ENCODE assay signal across 20 cellular contexts in genomic region chr16:26992661-26993365, GRCh38.
A peak's percentile ranks its signal among the peaks of the same experiment; 100 is the strongest.
DNase-seq lines count a peak whose midpoint lies in the region; ATAC-seq and FAIRE-seq lines count a peak whose summit lies in the region.
"Had no signal": no experiment of that assay in that cellular context is flagged by ENCODE, and none has a peak within 500 bp of the region (broad histone marks: within the 10 kb centered on the region; RNA-seq: fewer than 3 reads in every experiment).

No MANE protein-coding gene starts in this region.

- peak; percentile 8 for DNase-seq in M059J (ENCODE audit: low read depth)
- DNase-seq in amniotic epithelial cell (ENCODE audit: low read depth): peak; percentile 45
- no peak for DNase-seq in mesenchymal stem cell
- no peak for DNase-seq in GM19239 (ENCODE audit: insufficient read length, low spot score)
- DNase-seq in NCI-H2107 treated with DMSO at 0.1 percent for 48 hours (lab: John Stamatoyannopoulos, UW; ENCODE audit: unreplicated experiment): no peak
- DNase-seq: Caco-2; CD4-positive, CD25-positive, alpha-beta regulatory T cell; MV-4-11; NCI-H1417 treated with DMSO at 0.1 percent for 48 hours; NCI-H2081 treated with DMSO at 0.1 percent for 48 hours; NCI-H2227 treated with DMSO at 0.1 percent for 48 hours; NCI-H524; NK-92 treated with Interleukin-12 subunit alpha and Interleukin-12 subunit beta, amount 100 ng/mL, for 24 hours; OCI-M1; RPMI8226; SIG-M5 had no signal

- peaks cover 0 to 2% of the 10 kb centered on the region in 2 experiments for H3K27me3 ChIP-seq in mesenchymal stem cell (ENCODE audit: control insufficient read depth in 1 of 2, insufficient read depth in 1 of 2, low read length in 2 of 2)

- H3K14ac ChIP-seq in mesenchymal stem cell (ENCODE audit: low read length in 2 of 2): no peak overlapping the region

- H3K4me2 ChIP-seq in mesenchymal stem cell (ENCODE audit: low read length, poor library complexity, severe bottlenecking): no peak overlapping the region

- H3K23ac ChIP-seq in mesenchymal stem cell (ENCODE audit: low read length in 2 of 2): no peak overlapping the region

- no peak for ATAC-seq in stimulated activated memory B cell treated with anti-CD40 and anti-IgM and Interleukin-4, amounts not matched to agents 10 μg/mL and 1 μg/mL and 100 μg/mL, for 72 hours
- no peak for ATAC-seq in GM21526 (IDR thresholded peaks at IDR 0.05; ENCODE audit: low FRiP score, unreplicated experiment)
- ATAC-seq: K562 had no signal

- peaks cover 4% of the 10 kb centered on the region for H3K4me1 ChIP-seq in mesenchymal stem cell (ENCODE audit: control insufficient read depth, insufficient read depth, low read depth, low read length)
- H3K4me1 ChIP-seq: Caco-2 had no signal

- H2AFZ ChIP-seq in mesenchymal stem cell (ENCODE audit: low read depth, low read length): no peak overlapping the region

- H3K18ac ChIP-seq in mesenchymal stem cell (ENCODE audit: low read depth in 1 of 2, low read length in 2 of 2): peak overlapping the region in 1 of 2 experiments; percentile 75

- WGBS in mesenchymal stem cell: 84% methylated on average over 9 of the region's 9 CpGs

- no peak overlapping the region for H2AK5ac ChIP-seq in mesenchymal stem cell (ENCODE audit: low read length, severe bottlenecking)

- H2BK12ac ChIP-seq in mesenchymal stem cell (ENCODE audit: low read length in 2 of 2): peak overlapping the region; percentile 18 to 94

- H3K27ac ChIP-seq in mesenchymal stem cell (ENCODE audit: low read length, poor library complexity, severe bottlenecking): no peak overlapping the region

- H4K91ac ChIP-seq in mesenchymal stem cell (ENCODE audit: low read length): peak overlapping the region; percentile 76

- no peak for FAIRE-seq in GM19239 (lab: Jason Lieb, UNC)
- FAIRE-seq: K562 had no signal

- no peak overlapping the region for H2BK5ac ChIP-seq in mesenchymal stem cell (ENCODE audit: low read depth, low read length, poor library complexity, severe bottlenecking)

- H3K4ac ChIP-seq in mesenchymal stem cell (ENCODE audit: low read depth in 1 of 2, low read length in 2 of 2): no peak overlapping the region

- H3K9me3 Mint-ChIP-seq in stimulated activated memory B cell treated with anti-CD40 and anti-IgM and Interleukin-4, amounts not matched to agents 10 μg/mL and 1 μg/mL and 100 μg/mL, for 72 hours: peaks cover 8% of the 10 kb centered on the region

- H3K4me3 ChIP-seq in mesenchymal stem cell (ENCODE audit: insufficient read depth in 1 of 2, low read depth in 1 of 2, low read length in 2 of 2): no peak overlapping the region
- H3K4me3 ChIP-seq: K562 had no signal

- no peaks in the 10 kb centered on the region for H3K36me3 Mint-ChIP-seq in stimulated activated memory B cell treated with anti-CD40 and anti-IgM and Interleukin-4, amounts not matched to agents 10 μg/mL and 1 μg/mL and 100 μg/mL, for 72 hours
- H3K36me3 Mint-ChIP-seq: CD4-positive, CD25-positive, alpha-beta regulatory T cell had no signal

- no peaks in the 10 kb centered on the region for H3K79me1 ChIP-seq in mesenchymal stem cell (replicated peaks; ENCODE audit: low read length, poor library complexity, severe bottlenecking)

- H3K9ac ChIP-seq in mesenchymal stem cell (ENCODE audit: low read length): no peak overlapping the region

- H4K8ac ChIP-seq in mesenchymal stem cell (ENCODE audit: low read length): no peak overlapping the region

- no peak overlapping the region for H2BK120ac ChIP-seq in mesenchymal stem cell (ENCODE audit: low read depth, low read length)

- no peaks in the 10 kb centered on the region for H3K36me3 ChIP-seq in mesenchymal stem cell (ENCODE audit: control insufficient read depth in 1 of 2, insufficient read depth in 2 of 2, low read depth in 1 of 2, low read length in 2 of 2)

- H3K4me3 Mint-ChIP-seq in stimulated activated memory B cell treated with anti-CD40 and anti-IgM and Interleukin-4, amounts not matched to agents 10 μg/mL and 1 μg/mL and 100 μg/mL, for 72 hours: no peak overlapping the region
- H3K4me3 Mint-ChIP-seq: B cell; CD4-positive, CD25-positive, alpha-beta regulatory T cell had no signal

- H3K9me3 ChIP-seq in mesenchymal stem cell (ENCODE audit: control insufficient read depth, low read length): peaks cover 6% of the 10 kb centered on the region
- H3K9me3 ChIP-seq: Caco-2 had no signal

- no peaks in the 10 kb centered on the region for H3K27me3 Mint-ChIP-seq in stimulated activated memory B cell treated with anti-CD40 and anti-IgM and Interleukin-4, amounts not matched to agents 10 μg/mL and 1 μg/mL and 100 μg/mL, for 72 hours

- H2BK15ac ChIP-seq in mesenchymal stem cell (ENCODE audit: low read depth, poor library complexity, severe bottlenecking): peak overlapping the region; percentile 100

- H3K4me1 Mint-ChIP-seq in stimulated activated memory B cell treated with anti-CD40 and anti-IgM and Interleukin-4, amounts not matched to agents 10 μg/mL and 1 μg/mL and 100 μg/mL, for 72 hours: no peaks in the 10 kb centered on the region
- H3K4me1 Mint-ChIP-seq: B cell; CD4-positive, CD25-positive, alpha-beta regulatory T cell had no signal

- H3K27ac Mint-ChIP-seq in stimulated activated memory B cell treated with anti-CD40 and anti-IgM and Interleukin-4, amounts not matched to agents 10 μg/mL and 1 μg/mL and 100 μg/mL, for 72 hours: no peak overlapping the region
- H3K27ac Mint-ChIP-seq: B cell; CD4-positive, CD25-positive, alpha-beta regulatory T cell had no signal

Comparison
In these comparisons a context has a peak if more than half of its experiments do, and no peak if none do; other contexts are left out.
1. DNase-seq: peak in M059J (single experiment) and amniotic epithelial cell (single experiment); none in mesenchymal stem cell (single experiment), GM19239 (single experiment) and NCI-H2107 treated with DMSO at 0.1 percent for 48 hours (single experiment).